19 cellular contexts compared by ENCODE assay signal in genomic region chr2:144567745-144568144, GRCh38. TPM values are rescaled to one million over a fixed set of nuclear protein-coding genes. Genes with fewer than 3 reads are reported as not detected.
DNase-seq lines count a peak whose midpoint lies in the region; ATAC-seq and TF ChIP-seq lines count a peak whose summit lies in the region.
"Had no signal": no experiment of that assay in that cellular context is flagged by ENCODE, and none has a peak within 500 bp of the region (broad histone marks: within the 10 kb centered on the region; RNA-seq: fewer than 3 reads in every experiment).

No MANE protein-coding gene starts in this region.

- H3K36me3 Mint-ChIP-seq in glutamatergic neuron (ENCODE audit: unreplicated experiment) (no peaks in the 10 kb centered on the region), neural progenitor cell (no peaks in the 10 kb centered on the region)
- no peaks in the 10 kb centered on the region for H3K36me3 Mint-ChIP-seq in CD4-positive, alpha-beta T cell (ENCODE audit: low read depth)
- no peaks in the 10 kb centered on the region for H3K36me3 Mint-ChIP-seq in activated naive CD8-positive, alpha-beta T cell treated with anti-CD3 and anti-CD28 coated beads, Interleukin-2, amount 50 U/mL, for 24 hours (ENCODE audit: low read depth)
- H3K36me3 Mint-ChIP-seq: activated naive CD4-positive, alpha-beta T cell treated with anti-CD3 and anti-CD28 coated beads, Interleukin-2, amount 50 U/mL, for 72 hours; CD8-positive, alpha-beta T cell had no signal

- H2AFZ ChIP-seq in neural progenitor cell (replicated peaks), result peak overlapping the region; percentile 17

- H3K27ac Mint-ChIP-seq in glutamatergic neuron (ENCODE audit: unreplicated experiment) (peak overlapping the region; percentile 85), neural progenitor cell (peak overlapping the region; percentile 84)
- H3K27ac Mint-ChIP-seq in CD4-positive, alpha-beta T cell, result no peak overlapping the region
- no peak overlapping the region for H3K27ac Mint-ChIP-seq in activated naive CD8-positive, alpha-beta T cell treated with anti-CD3 and anti-CD28 coated beads, Interleukin-2, amount 50 U/mL, for 24 hours
- H3K27ac Mint-ChIP-seq: activated naive CD4-positive, alpha-beta T cell treated with anti-CD3 and anti-CD28 coated beads, Interleukin-2, amount 50 U/mL, for 72 hours; activated T-helper 17 cell treated with anti-CD3 and anti-CD28 coated beads, Interleukin-2, amount 50 U/mL, for 72 hours; CD8-positive, alpha-beta T cell had no signal

- H3K4me3 ChIP-seq in HUES6 (ENCODE audit: low read depth, low read length) (peak overlapping the region; percentile 14), neural progenitor cell (peak overlapping the region; percentile 24)
- H3K4me3 ChIP-seq: spleen, tibial artery had no signal

- no peak for ATAC-seq in CD4-positive, alpha-beta T cell (ENCODE audit: poor library complexity)
- ATAC-seq in activated naive CD8-positive, alpha-beta T cell treated with anti-CD3 and anti-CD28 coated beads, Interleukin-2, amount 50 U/mL, for 24 hours, result no peak
- ATAC-seq: activated naive CD4-positive, alpha-beta T cell treated with anti-CD3 and anti-CD28 coated beads, Interleukin-2, amount 50 U/mL, for 72 hours; activated T-helper 17 cell treated with anti-CD3 and anti-CD28 coated beads, Interleukin-2, amount 50 U/mL, for 72 hours; CD8-positive, alpha-beta T cell; stimulated activated naive CD8-positive, alpha-beta T cell treated with anti-CD3 and anti-CD28 coated beads, Interleukin-15, Interleukin-2, amounts not matched to agents 100 U/mL and 50 U/mL, for 24 hours had no signal

- no peaks in the 10 kb centered on the region for H4K20me1 ChIP-seq in neural progenitor cell (ENCODE audit: low read depth)

- no peaks in the 10 kb centered on the region for H3K79me2 ChIP-seq in neural progenitor cell (ENCODE audit: low read depth)

- H3K9me3 Mint-ChIP-seq in glutamatergic neuron (ENCODE audit: unreplicated experiment) (peaks cover 1% of the 10 kb centered on the region), neural progenitor cell (no peaks in the 10 kb centered on the region)
- H3K9me3 Mint-ChIP-seq in CD4-positive, alpha-beta T cell, result no peaks in the 10 kb centered on the region
- H3K9me3 Mint-ChIP-seq in activated naive CD8-positive, alpha-beta T cell treated with anti-CD3 and anti-CD28 coated beads, Interleukin-2, amount 50 U/mL, for 24 hours, result no peaks in the 10 kb centered on the region
- H3K9me3 Mint-ChIP-seq: activated naive CD4-positive, alpha-beta T cell treated with anti-CD3 and anti-CD28 coated beads, Interleukin-2, amount 50 U/mL, for 72 hours; activated T-helper 17 cell treated with anti-CD3 and anti-CD28 coated beads, Interleukin-2, amount 50 U/mL, for 72 hours; CD8-positive, alpha-beta T cell had no signal

- H3K9me3 ChIP-seq in HUES6 (ENCODE audit: control insufficient read depth, insufficient read depth, low read depth, low read length), result no peaks in the 10 kb centered on the region
- H3K9me3 ChIP-seq in neural progenitor cell (ENCODE audit: low read depth), result no peaks in the 10 kb centered on the region
- H3K9me3 ChIP-seq in CD4-positive, alpha-beta T cell (ENCODE audit: control insufficient read depth, low read length), result no peaks in the 10 kb centered on the region
- H3K9me3 ChIP-seq: spleen, tibial artery had no signal

- H3K4me3 Mint-ChIP-seq in glutamatergic neuron (ENCODE audit: unreplicated experiment), result peak overlapping the region; percentile 68
- H3K4me3 Mint-ChIP-seq in neural progenitor cell, result peak overlapping the region; percentile 46
- no peak overlapping the region for H3K4me3 Mint-ChIP-seq in CD4-positive, alpha-beta T cell
- no peak overlapping the region for H3K4me3 Mint-ChIP-seq in activated naive CD8-positive, alpha-beta T cell treated with anti-CD3 and anti-CD28 coated beads, Interleukin-2, amount 50 U/mL, for 24 hours
- H3K4me3 Mint-ChIP-seq: activated T-helper 17 cell treated with anti-CD3 and anti-CD28 coated beads, Interleukin-2, amount 50 U/mL, for 72 hours; CD8-positive, alpha-beta T cell had no signal

- H3K4me1 Mint-ChIP-seq in glutamatergic neuron (ENCODE audit: low read depth, unreplicated experiment) (peaks cover 22% of the 10 kb centered on the region), neural progenitor cell (peaks cover 39% of the 10 kb centered on the region)
- no peaks in the 10 kb centered on the region for H3K4me1 Mint-ChIP-seq in CD4-positive, alpha-beta T cell (ENCODE audit: low read depth)
- peaks cover 17% of the 10 kb centered on the region for H3K4me1 Mint-ChIP-seq in activated naive CD8-positive, alpha-beta T cell treated with anti-CD3 and anti-CD28 coated beads, Interleukin-2, amount 50 U/mL, for 24 hours

- H3K27me3 Mint-ChIP-seq in glutamatergic neuron (ENCODE audit: unreplicated experiment) (no peaks in the 10 kb centered on the region), neural progenitor cell (ENCODE audit: insufficient read depth, low read depth) (no peaks in the 10 kb centered on the region)
- H3K27me3 Mint-ChIP-seq in CD4-positive, alpha-beta T cell, result peaks cover 5% of the 10 kb centered on the region
- no peaks in the 10 kb centered on the region for H3K27me3 Mint-ChIP-seq in activated naive CD8-positive, alpha-beta T cell treated with anti-CD3 and anti-CD28 coated beads, Interleukin-2, amount 50 U/mL, for 24 hours
- H3K27me3 Mint-ChIP-seq: activated T-helper 17 cell treated with anti-CD3 and anti-CD28 coated beads, Interleukin-2, amount 50 U/mL, for 72 hours had no signal

- H3K27me3 ChIP-seq in HUES6 (ENCODE audit: control insufficient read depth, insufficient read depth, low read length), result no peaks in the 10 kb centered on the region
- H3K27me3 ChIP-seq in neural progenitor cell, result no peaks in the 10 kb centered on the region
- H3K27me3 ChIP-seq in CD4-positive, alpha-beta T cell (ENCODE audit: control insufficient read depth, insufficient read depth, low read length), result no peaks in the 10 kb centered on the region
- H3K27me3 ChIP-seq: spleen, tibial artery had no signal

- H3K9ac ChIP-seq in HUES6 (ENCODE audit: low read length), result no peak overlapping the region
- H3K9ac ChIP-seq in neural progenitor cell, result no peak overlapping the region

- H3K36me3 ChIP-seq in HUES6 (ENCODE audit: control insufficient read depth, insufficient read depth, low read length), result no peaks in the 10 kb centered on the region
- H3K36me3 ChIP-seq in neural progenitor cell, result no peaks in the 10 kb centered on the region
- H3K36me3 ChIP-seq: spleen, tibial artery had no signal

- POLR2A ChIA-PET in CD4-positive, alpha-beta T cell (lab: Charles Lee), result no interaction called here

- no peak overlapping the region for H3K27ac ChIP-seq in HUES6 (ENCODE audit: low read depth, low read length)
- H3K27ac ChIP-seq in neural progenitor cell, result peak overlapping the region; percentile 49
- no peak overlapping the region for H3K27ac ChIP-seq in CD4-positive, alpha-beta T cell (ENCODE audit: low read depth, low read length)
- H3K27ac ChIP-seq: spleen, tibial artery, VCaP had no signal

- H3K4me2 ChIP-seq in neural progenitor cell, result peak overlapping the region; percentile 70

- DNase-seq in NCI-H2227 treated with DMSO at 0.1 percent for 48 hours (lab: John Stamatoyannopoulos, UW) (peak; percentile 87), glutamatergic neuron (no peak), neural progenitor cell (ENCODE audit: low spot score) (peak; percentile 45), SKM-1 treated with dmso at 0.1 percent for 144 hours (lab: John Stamatoyannopoulos, UW; ENCODE audit: unreplicated experiment) (no peak)
- no peak for DNase-seq in CD4-positive, alpha-beta T cell
- no peak for DNase-seq in activated naive CD8-positive, alpha-beta T cell treated with anti-CD3 and anti-CD28 coated beads, Interleukin-2, amount 50 U/mL, for 24 hours
- DNase-seq: activated CD4-positive, alpha-beta T cell treated with anti-CD3 and anti-CD28 coated beads, Interleukin-2, amount 50 U/mL, for 1 hour; CD8-positive, alpha-beta T cell; cerebellar nuclear complex; NCI-H446 treated with DMSO at 0.1 percent for 48 hours; spleen; stimulated activated CD4-positive, alpha-beta T cell treated with anti-CD3 and anti-CD28 coated beads, Interleukin-4, amount 100 ng/mL, for 4 hours; stimulated activated naive CD8-positive, alpha-beta T cell treated with anti-CD3 and anti-CD28 coated beads, Interleukin-15, Interleukin-2, amounts not matched to agents 100 U/mL and 50 U/mL, for 24 hours; T-helper 2 cell; tibial artery had no signal

- H3K4me1 ChIP-seq in HUES6 (ENCODE audit: control insufficient read depth, insufficient read depth, low read length) (peaks cover 27% of the 10 kb centered on the region), neural progenitor cell (peaks cover 43% of the 10 kb centered on the region)
- H3K4me1 ChIP-seq: spleen, tibial artery had no signal

- intact Hi-C loops in CD4-positive, alpha-beta T cell (cut with DNase I, micrococcal nuclease), result no loop called here

- CTCF ChIA-PET in CD4-positive, alpha-beta T cell (lab: Charles Lee), result no interaction called here

- TF ChIP-seq CTCF in glutamatergic neuron (IDR thresholded peaks at IDR 0.05; ENCODE audit: partially characterized antibody, unreplicated experiment) (no peak), neural progenitor cell (IDR thresholded peaks at IDR 0.05) (no peak)
- no peak for TF ChIP-seq CTCF in CD4-positive, alpha-beta T cell (IDR thresholded peaks at IDR 0.05)

- H3F3A ChIP-seq in neural progenitor cell (ENCODE audit: low read depth), result peaks cover 22% of the 10 kb centered on the region

RNA-seq across cellular contexts. Expression of gene ZEB2, which starts 47.8 kb away (rescaled TPM):
- 121 TPM for total RNA-seq in glutamatergic neuron (ENCODE audit: unreplicated experiment)
- total RNA-seq in neural progenitor cell (ENCODE audit: low replicate concordance), result 72.9 and 106 TPM in 2 replicates
- 10 to 100 TPM; 12.3 to 13.4 TPM for total RNA-seq in CD4-positive, alpha-beta T cell

Comparison
In these comparisons a context has a peak if more than half of its experiments do, and no peak if none do; other contexts are left out.
1. DNase-seq: peak in NCI-H2227 treated with DMSO at 0.1 percent for 48 hours (single experiment) and neural progenitor cell (single experiment); none in glutamatergic neuron (single experiment), SKM-1 treated with dmso at 0.1 percent for 144 hours (single experiment), CD4-positive, alpha-beta T cell (0 of 10) and activated naive CD8-positive, alpha-beta T cell treated with anti-CD3 and anti-CD28 coated beads, Interleukin-2, amount 50 U/mL, for 24 hours (single experiment).
2. H3K27ac Mint-ChIP-seq: peak in glutamatergic neuron (single experiment) and neural progenitor cell (single experiment); none in CD4-positive, alpha-beta T cell (single experiment) and activated naive CD8-positive, alpha-beta T cell treated with anti-CD3 and anti-CD28 coated beads, Interleukin-2, amount 50 U/mL, for 24 hours (single experiment).
3. H3K4me3 Mint-ChIP-seq: peak in glutamatergic neuron (single experiment) and neural progenitor cell (single experiment); none in CD4-positive, alpha-beta T cell (single experiment) and activated naive CD8-positive, alpha-beta T cell treated with anti-CD3 and anti-CD28 coated beads, Interleukin-2, amount 50 U/mL, for 24 hours (single experiment).